In the genomic region with DNA sequence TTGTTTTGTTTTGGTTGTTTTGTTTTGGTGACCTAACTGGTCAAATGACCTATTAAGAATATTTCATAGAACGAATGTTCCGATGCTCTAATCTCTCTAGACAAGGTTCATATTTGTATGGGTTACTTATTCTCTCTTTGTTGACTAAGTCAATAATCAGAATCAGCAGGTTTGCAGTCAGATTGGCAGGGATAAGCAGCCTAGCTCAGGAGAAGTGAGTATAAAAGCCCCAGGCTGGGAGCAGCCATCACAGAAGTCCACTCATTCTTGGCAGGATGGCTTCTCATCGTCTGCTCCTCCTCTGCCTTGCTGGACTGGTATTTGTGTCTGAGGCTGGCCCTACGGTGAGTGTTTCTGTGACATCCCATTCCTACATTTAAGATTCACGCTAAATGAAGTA, we compare ENCODE assay signal across 1 cellular context.
TF ChIP-seq lines count a peak whose summit lies in the region.

A gene (plus strand): TSS at position 250 of the 400 bp plus-strand sequence. CDS start 26 bp downstream, at position 276.

TF ChIP-seq in HepG2, 621 proteins besides CTCF, POLR2A, EP300 and RAD21 (continued from another document and continues in another):
- TF ChIP-seq, protein P1, sequence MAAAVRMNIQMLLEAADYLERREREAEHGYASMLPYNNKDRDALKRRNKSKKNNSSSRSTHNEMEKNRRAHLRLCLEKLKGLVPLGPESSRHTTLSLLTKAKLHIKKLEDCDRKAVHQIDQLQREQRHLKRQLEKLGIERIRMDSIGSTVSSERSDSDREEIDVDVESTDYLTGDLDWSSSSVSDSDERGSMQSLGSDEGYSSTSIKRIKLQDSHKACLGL (CRISPR knock-in tag; IDR thresholded peaks at IDR 0.05), result no peak
- TF ChIP-seq, protein P2, sequence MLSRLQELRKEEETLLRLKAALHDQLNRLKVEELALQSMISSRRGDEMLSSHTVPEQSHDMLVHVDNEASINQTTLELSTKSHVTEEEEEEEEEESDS (CRISPR knock-in tag; IDR thresholded peaks at IDR 0.05; ENCODE audit: borderline replicate concordance), result no peak
- TF ChIP-seq ZNF33B (CRISPR knock-in tag; IDR thresholded peaks at IDR 0.05) (no peak), CEBPG (CRISPR knock-in tag; IDR thresholded peaks at IDR 0.05) (peak; percentile 48), ZNF703 (CRISPR knock-in tag; IDR thresholded peaks at IDR 0.05; ENCODE audit: borderline replicate concordance) (no peak), YY1 (IDR thresholded peaks at IDR 0.05; ENCODE audit: insufficient read depth, insufficient replicate concordance, low read depth, low read length) (peak; percentile 75), FOXJ3 (CRISPR knock-in tag; IDR thresholded peaks at IDR 0.05; ENCODE audit: borderline replicate concordance) (peak; percentile 78; the same call in 1 of the 2 replicates), IKZF4 (CRISPR knock-in tag; IDR thresholded peaks at IDR 0.05; ENCODE audit: borderline replicate concordance, low read depth, not compliant biosample characterization) (no peak), ZNF749 (CRISPR knock-in tag; IDR thresholded peaks at IDR 0.05; ENCODE audit: borderline replicate concordance) (no peak), TARDBP (CRISPR knock-in tag; IDR thresholded peaks at IDR 0.05) (peak; percentile 77), ZFP82 (CRISPR knock-in tag; IDR thresholded peaks at IDR 0.05; ENCODE audit: borderline replicate concordance) (no peak), ZNF3 (CRISPR knock-in tag; IDR thresholded peaks at IDR 0.05) (no peak), ETV6 (CRISPR knock-in tag; conservative IDR thresholded peaks at IDR 0.05) (no peak), SMAD3 (CRISPR knock-in tag; IDR thresholded peaks at IDR 0.05) (peak; percentile 51; the same call in 1 of the 2 replicates), LCORL (IDR thresholded peaks at IDR 0.05) (no peak), LCORL (CRISPR knock-in tag; IDR thresholded peaks at IDR 0.05) (no peak), ZNF564 (CRISPR knock-in tag; IDR thresholded peaks at IDR 0.05) (no peak), ZNF761 (CRISPR knock-in tag; conservative IDR thresholded peaks at IDR 0.05) (no peak), PHF21A (CRISPR knock-in tag; IDR thresholded peaks at IDR 0.05) (peak; percentile 74), ZFP62 (CRISPR knock-in tag; IDR thresholded peaks at IDR 0.05) (no peak), ZNF75D (CRISPR knock-in tag; IDR thresholded peaks at IDR 0.05; ENCODE audit: borderline replicate concordance) (no peak), EED (CRISPR knock-in tag; IDR thresholded peaks at IDR 0.05) (no peak), ZNF354B (CRISPR knock-in tag; IDR thresholded peaks at IDR 0.05) (no peak), ZNF549 (CRISPR knock-in tag; IDR thresholded peaks at IDR 0.05) (no peak), ZSCAN9 (CRISPR knock-in tag; IDR thresholded peaks at IDR 0.05; ENCODE audit: borderline replicate concordance) (no peak), IKZF1 (IDR thresholded peaks at IDR 0.05) (no peak), SP1 (IDR thresholded peaks at IDR 0.05) (no peak), SP1 (CRISPR knock-in tag; IDR thresholded peaks at IDR 0.05) (no peak), KDM1A (CRISPR knock-in tag; IDR thresholded peaks at IDR 0.05) (no peak), PHB2 (IDR thresholded peaks at IDR 0.05; ENCODE audit: partially characterized antibody) (no peak)
- TF ChIP-seq, protein P3, sequence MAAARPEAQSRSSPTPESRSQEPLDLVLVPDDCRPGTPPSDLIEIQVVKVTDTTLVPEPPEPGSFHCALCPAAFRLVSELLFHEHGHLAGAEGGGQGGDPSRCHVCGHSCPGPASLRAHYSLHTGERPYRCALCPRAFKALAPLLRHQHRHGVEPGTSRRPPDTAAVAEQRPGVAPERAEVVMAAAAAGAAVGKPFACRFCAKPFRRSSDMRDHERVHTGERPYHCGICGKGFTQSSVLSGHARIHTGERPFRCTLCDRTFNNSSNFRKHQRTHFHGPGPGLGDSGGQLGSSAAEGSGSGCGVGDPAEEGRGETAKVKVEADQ (CRISPR knock-in tag; IDR thresholded peaks at IDR 0.05; ENCODE audit: borderline replicate concordance), result no peak
- TF ChIP-seq, protein P4, sequence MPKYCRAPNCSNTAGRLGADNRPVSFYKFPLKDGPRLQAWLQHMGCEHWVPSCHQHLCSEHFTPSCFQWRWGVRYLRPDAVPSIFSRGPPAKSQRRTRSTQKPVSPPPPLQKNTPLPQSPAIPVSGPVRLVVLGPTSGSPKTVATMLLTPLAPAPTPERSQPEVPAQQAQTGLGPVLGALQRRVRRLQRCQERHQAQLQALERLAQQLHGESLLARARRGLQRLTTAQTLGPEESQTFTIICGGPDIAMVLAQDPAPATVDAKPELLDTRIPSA (CRISPR knock-in tag; IDR thresholded peaks at IDR 0.05; ENCODE audit: borderline replicate concordance), result no peak
- TF ChIP-seq, protein P5, sequence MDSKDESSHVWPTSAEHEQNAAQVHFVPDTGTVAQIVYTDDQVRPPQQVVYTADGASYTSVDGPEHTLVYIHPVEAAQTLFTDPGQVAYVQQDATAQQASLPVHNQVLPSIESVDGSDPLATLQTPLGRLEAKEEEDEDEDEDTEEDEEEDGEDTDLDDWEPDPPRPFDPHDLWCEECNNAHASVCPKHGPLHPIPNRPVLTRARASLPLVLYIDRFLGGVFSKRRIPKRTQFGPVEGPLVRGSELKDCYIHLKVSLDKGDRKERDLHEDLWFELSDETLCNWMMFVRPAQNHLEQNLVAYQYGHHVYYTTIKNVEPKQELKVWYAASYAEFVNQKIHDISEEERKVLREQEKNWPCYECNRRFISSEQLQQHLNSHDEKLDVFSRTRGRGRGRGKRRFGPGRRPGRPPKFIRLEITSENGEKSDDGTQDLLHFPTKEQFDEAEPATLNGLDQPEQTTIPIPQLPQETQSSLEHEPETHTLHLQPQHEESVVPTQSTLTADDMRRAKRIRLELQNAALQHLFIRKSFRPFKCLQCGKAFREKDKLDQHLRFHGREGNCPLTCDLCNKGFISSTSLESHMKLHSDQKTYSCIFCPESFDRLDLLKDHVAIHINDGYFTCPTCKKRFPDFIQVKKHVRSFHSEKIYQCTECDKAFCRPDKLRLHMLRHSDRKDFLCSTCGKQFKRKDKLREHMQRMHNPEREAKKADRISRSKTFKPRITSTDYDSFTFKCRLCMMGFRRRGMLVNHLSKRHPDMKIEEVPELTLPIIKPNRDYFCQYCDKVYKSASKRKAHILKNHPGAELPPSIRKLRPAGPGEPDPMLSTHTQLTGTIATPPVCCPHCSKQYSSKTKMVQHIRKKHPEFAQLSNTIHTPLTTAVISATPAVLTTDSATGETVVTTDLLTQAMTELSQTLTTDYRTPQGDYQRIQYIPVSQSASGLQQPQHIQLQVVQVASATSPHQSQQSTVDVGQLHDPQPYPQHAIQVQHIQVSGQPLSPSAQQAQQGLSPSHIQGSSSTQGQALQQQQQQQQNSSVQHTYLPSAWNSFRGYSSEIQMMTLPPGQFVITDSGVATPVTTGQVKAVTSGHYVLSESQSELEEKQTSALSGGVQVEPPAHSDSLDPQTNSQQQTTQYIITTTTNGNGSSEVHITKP (CRISPR knock-in tag; IDR thresholded peaks at IDR 0.05; ENCODE audit: low read depth), result no peak
- TF ChIP-seq, protein P6, sequence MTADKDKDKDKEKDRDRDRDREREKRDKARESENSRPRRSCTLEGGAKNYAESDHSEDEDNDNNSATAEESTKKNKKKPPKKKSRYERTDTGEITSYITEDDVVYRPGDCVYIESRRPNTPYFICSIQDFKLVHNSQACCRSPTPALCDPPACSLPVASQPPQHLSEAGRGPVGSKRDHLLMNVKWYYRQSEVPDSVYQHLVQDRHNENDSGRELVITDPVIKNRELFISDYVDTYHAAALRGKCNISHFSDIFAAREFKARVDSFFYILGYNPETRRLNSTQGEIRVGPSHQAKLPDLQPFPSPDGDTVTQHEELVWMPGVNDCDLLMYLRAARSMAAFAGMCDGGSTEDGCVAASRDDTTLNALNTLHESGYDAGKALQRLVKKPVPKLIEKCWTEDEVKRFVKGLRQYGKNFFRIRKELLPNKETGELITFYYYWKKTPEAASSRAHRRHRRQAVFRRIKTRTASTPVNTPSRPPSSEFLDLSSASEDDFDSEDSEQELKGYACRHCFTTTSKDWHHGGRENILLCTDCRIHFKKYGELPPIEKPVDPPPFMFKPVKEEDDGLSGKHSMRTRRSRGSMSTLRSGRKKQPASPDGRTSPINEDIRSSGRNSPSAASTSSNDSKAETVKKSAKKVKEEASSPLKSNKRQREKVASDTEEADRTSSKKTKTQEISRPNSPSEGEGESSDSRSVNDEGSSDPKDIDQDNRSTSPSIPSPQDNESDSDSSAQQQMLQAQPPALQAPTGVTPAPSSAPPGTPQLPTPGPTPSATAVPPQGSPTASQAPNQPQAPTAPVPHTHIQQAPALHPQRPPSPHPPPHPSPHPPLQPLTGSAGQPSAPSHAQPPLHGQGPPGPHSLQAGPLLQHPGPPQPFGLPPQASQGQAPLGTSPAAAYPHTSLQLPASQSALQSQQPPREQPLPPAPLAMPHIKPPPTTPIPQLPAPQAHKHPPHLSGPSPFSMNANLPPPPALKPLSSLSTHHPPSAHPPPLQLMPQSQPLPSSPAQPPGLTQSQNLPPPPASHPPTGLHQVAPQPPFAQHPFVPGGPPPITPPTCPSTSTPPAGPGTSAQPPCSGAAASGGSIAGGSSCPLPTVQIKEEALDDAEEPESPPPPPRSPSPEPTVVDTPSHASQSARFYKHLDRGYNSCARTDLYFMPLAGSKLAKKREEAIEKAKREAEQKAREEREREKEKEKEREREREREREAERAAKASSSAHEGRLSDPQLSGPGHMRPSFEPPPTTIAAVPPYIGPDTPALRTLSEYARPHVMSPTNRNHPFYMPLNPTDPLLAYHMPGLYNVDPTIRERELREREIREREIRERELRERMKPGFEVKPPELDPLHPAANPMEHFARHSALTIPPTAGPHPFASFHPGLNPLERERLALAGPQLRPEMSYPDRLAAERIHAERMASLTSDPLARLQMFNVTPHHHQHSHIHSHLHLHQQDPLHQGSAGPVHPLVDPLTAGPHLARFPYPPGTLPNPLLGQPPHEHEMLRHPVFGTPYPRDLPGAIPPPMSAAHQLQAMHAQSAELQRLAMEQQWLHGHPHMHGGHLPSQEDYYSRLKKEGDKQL (CRISPR knock-in tag; IDR thresholded peaks at IDR 0.05; ENCODE audit: low read depth), result peak; percentile 73; the same call in 1 of the 2 replicates
- TF ChIP-seq, protein P7, sequence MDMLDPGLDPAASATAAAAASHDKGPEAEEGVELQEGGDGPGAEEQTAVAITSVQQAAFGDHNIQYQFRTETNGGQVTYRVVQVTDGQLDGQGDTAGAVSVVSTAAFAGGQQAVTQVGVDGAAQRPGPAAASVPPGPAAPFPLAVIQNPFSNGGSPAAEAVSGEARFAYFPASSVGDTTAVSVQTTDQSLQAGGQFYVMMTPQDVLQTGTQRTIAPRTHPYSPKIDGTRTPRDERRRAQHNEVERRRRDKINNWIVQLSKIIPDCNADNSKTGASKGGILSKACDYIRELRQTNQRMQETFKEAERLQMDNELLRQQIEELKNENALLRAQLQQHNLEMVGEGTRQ (IDR thresholded peaks at IDR 0.05; ENCODE audit: low read depth, low read length), result no peak
- TF ChIP-seq, protein P7 (CRISPR knock-in tag; IDR thresholded peaks at IDR 0.05; ENCODE audit: borderline replicate concordance), result no peak
- TF ChIP-seq, protein P8, sequence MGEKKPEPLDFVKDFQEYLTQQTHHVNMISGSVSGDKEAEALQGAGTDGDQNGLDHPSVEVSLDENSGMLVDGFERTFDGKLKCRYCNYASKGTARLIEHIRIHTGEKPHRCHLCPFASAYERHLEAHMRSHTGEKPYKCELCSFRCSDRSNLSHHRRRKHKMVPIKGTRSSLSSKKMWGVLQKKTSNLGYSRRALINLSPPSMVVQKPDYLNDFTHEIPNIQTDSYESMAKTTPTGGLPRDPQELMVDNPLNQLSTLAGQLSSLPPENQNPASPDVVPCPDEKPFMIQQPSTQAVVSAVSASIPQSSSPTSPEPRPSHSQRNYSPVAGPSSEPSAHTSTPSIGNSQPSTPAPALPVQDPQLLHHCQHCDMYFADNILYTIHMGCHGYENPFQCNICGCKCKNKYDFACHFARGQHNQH (CRISPR knock-in tag; IDR thresholded peaks at IDR 0.05), result 0 out of 2 replicates have a peak, but pooled peaks have one; percentile 60
- TF ChIP-seq, protein P9, sequence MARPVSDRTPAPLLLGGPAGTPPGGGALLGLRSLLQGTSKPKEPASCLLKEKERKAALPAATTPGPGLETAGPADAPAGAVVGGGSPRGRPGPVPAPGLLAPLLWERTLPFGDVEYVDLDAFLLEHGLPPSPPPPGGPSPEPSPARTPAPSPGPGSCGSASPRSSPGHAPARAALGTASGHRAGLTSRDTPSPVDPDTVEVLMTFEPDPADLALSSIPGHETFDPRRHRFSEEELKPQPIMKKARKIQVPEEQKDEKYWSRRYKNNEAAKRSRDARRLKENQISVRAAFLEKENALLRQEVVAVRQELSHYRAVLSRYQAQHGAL (CRISPR knock-in tag; IDR thresholded peaks at IDR 0.05; ENCODE audit: not compliant biosample characterization), result no peak
- TF ChIP-seq, protein P10, sequence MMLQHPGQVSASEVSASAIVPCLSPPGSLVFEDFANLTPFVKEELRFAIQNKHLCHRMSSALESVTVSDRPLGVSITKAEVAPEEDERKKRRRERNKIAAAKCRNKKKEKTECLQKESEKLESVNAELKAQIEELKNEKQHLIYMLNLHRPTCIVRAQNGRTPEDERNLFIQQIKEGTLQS (CRISPR knock-in tag; IDR thresholded peaks at IDR 0.05), result no peak
- TF ChIP-seq, protein P11, sequence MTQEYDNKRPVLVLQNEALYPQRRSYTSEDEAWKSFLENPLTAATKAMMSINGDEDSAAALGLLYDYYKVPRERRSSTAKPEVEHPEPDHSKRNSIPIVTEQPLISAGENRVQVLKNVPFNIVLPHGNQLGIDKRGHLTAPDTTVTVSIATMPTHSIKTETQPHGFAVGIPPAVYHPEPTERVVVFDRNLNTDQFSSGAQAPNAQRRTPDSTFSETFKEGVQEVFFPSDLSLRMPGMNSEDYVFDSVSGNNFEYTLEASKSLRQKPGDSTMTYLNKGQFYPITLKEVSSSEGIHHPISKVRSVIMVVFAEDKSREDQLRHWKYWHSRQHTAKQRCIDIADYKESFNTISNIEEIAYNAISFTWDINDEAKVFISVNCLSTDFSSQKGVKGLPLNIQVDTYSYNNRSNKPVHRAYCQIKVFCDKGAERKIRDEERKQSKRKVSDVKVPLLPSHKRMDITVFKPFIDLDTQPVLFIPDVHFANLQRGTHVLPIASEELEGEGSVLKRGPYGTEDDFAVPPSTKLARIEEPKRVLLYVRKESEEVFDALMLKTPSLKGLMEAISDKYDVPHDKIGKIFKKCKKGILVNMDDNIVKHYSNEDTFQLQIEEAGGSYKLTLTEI (CRISPR knock-in tag; conservative IDR thresholded peaks at IDR 0.05), result no peak
